ENCODE assay signal across 8 cellular contexts in the genomic region with DNA sequence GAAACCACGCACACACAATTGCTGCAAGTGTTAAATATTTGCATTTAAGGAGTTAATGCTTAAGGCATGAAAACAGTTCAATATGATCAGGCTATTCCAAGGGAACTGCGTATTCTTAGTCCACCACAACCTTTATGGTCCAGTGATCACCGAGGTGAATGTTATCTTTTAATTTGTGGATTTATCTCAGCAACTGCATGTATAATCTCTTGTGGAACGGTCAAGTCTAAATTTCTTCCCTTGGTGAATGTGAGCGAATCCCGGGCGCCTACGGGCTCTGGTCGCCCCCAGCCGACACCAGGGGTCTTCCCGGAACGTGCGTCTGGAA. TPM values are rescaled to one million over a fixed set of nuclear protein-coding genes. Genes with fewer than 3 reads are reported as not detected.
DNase-seq lines count a peak whose midpoint lies in the region; ATAC-seq and TF ChIP-seq lines count a peak whose summit lies in the region.

No MANE protein-coding gene starts in this region.

- H3K4me1 ChIP-seq in GM23248 (ENCODE audit: insufficient read depth) (no peaks in the 10 kb centered on the region), gastrocnemius medialis (peaks cover 0 to 11% of the 10 kb centered on the region in 2 donors)

- peaks cover 5% of the 10 kb centered on the region for H3K36me3 Mint-ChIP-seq in T-cell

- intact Hi-C loops in gastrocnemius medialis (cut with DNase I; ENCODE audit: low total_unique reads) = loop anchor here (1.0 kb wide), 1 partner anchor 28 kb away; a partner anchor contains a TSS

- no peaks in the 10 kb centered on the region for H3K27me3 Mint-ChIP-seq in T-cell

- ATAC-seq in T-cell (replicated peaks in 1 of 4) = no peak
- no peak for ATAC-seq in gastrocnemius medialis
- ATAC-seq in GM21447 (IDR thresholded peaks at IDR 0.05; ENCODE audit: unreplicated experiment) = no peak

- H3K27ac Mint-ChIP-seq in T-cell = peak overlapping the region in 1 of 2 donors; percentile 80

- TF ChIP-seq CTCF in foreskin fibroblast (IDR thresholded peaks at IDR 0.05; ENCODE audit: low read depth, low read length) (no peak), gastrocnemius medialis (IDR thresholded peaks at IDR 0.05 in 4 of 5, conservative IDR thresholded peaks at IDR 0.05 in 1 of 5) (no peak)

- WGBS in GM23248 (ENCODE audit: low coverage in 1 of 2, low lambda C conversion rate in 2 of 2, missing lambda C conversion rate in 2 of 2), 2 experiments = 5% methylated on average over 13 of the region's 13 CpGs

- H3K4me3 ChIP-seq in GM23248 (peak overlapping the region; percentile 87), foreskin fibroblast (ENCODE audit: low read depth in 1 of 2, low read length in 2 of 2) (peak overlapping the region; percentile 63 to 76), gastrocnemius medialis (peak overlapping the region; percentile 66 to 93 (median 74))

- H3K4me1 Mint-ChIP-seq in T-cell = peaks cover 7 to 8% (median 7%) of the 10 kb centered on the region in 3 donors

- TF ChIP-seq POLR2A in gastrocnemius medialis (IDR thresholded peaks at IDR 0.05) = no peak

- H3K9me2 ChIP-seq in GM23248 (ENCODE audit: insufficient read depth) = no peaks in the 10 kb centered on the region

- DNase-seq in GM23248 (no peak), T-cell (no peak), foreskin fibroblast (no peak), gastrocnemius medialis (no peak), amygdala (lab: John Stamatoyannopoulos, UW) (no peak), NCI-H1092 treated with DMSO at 0.1 percent for 48 hours (lab: John Stamatoyannopoulos, UW) (no peak), HK-2 (ENCODE audit: unreplicated experiment) (no peak)

- no peaks in the 10 kb centered on the region for H4K20me1 ChIP-seq in GM23248 (ENCODE audit: insufficient read depth)

- peak overlapping the region; percentile 80 for H3K9ac ChIP-seq in GM23248

- H3K4me3 Mint-ChIP-seq in T-cell = peak overlapping the region; percentile 87 to 90 (median 89)

- H3F3A ChIP-seq in GM23248 (ENCODE audit: insufficient read depth) = 0 out of 2 replicates have a peak, but pooled peaks cover 5% of the 10 kb centered on the region

- H3K9me3 ChIP-seq in GM23248 (ENCODE audit: low read depth) (no peaks in the 10 kb centered on the region), gastrocnemius medialis (no peaks in the 10 kb centered on the region)

- peak overlapping the region; percentile 89 for H3K4me2 ChIP-seq in GM23248 (ENCODE audit: unreplicated experiment)

- H3K27ac ChIP-seq in GM23248 = no peak overlapping the region
- H3K27ac ChIP-seq in gastrocnemius medialis = peak overlapping the region; percentile 55 to 70 (median 62)

- in situ Hi-C loops in GM23248 (cut with MboI) (no loop called here), gastrocnemius medialis (cut with MboI; ENCODE audit: low sequenced_read_pairs in 4 of 4) (no loop called here)

- CTCF ChIA-PET in T-cell (lab: Charles Lee) = interaction anchor here in 1 of 2 donors (0.7 kb wide), 1 partner anchor 11 kb away, joined by 3 read pairs; no protein-coding TSS in a partner anchor

- no peaks in the 10 kb centered on the region for H3K79me2 ChIP-seq in GM23248 (ENCODE audit: insufficient read depth)

- POLR2A ChIA-PET in T-cell (lab: Charles Lee) = no interaction called here

- H3K9me3 Mint-ChIP-seq in T-cell = no peaks in the 10 kb centered on the region

- H3K36me3 ChIP-seq in GM23248 (ENCODE audit: low read depth) (no peaks in the 10 kb centered on the region), gastrocnemius medialis (no peaks in the 10 kb centered on the region)

- H3K27me3 ChIP-seq in GM23248 (replicated peaks; ENCODE audit: insufficient read depth) (no peaks in the 10 kb centered on the region), gastrocnemius medialis (no peaks in the 10 kb centered on the region)

- peak overlapping the region; percentile 96 for H2AFZ ChIP-seq in GM23248

RNA-seq across cellular contexts. Expression of a gene that starts 1.0 kb away (rescaled TPM):
- total RNA-seq in GM23248 (2014; rRNA removed; shearing (Covaris generic)) = not detected in 2 replicates
- 0.28 and 0.45 TPM in 2 replicates for polyA plus RNA-seq in GM23248 (2016; fragmentation: Nextera tagmentation; extraction: Ambion mirVana)
- total RNA-seq in T-cell = under 1 TPM in 2 of 5 donors, not detected in 3; 0.13 to 0.20 TPM
- total RNA-seq in gastrocnemius medialis = 1 to 10 TPM in 1 of 4 donors, under 1 TPM in 3; 0.61 to 1.4 (median 0.82) TPM

RNA-seq across cellular contexts. Expression of a gene that starts 27.6 kb away (rescaled TPM):
- total RNA-seq in GM23248 (2014; rRNA removed; shearing (Covaris generic)) = 46.5 and 47.3 TPM in 2 replicates
- polyA plus RNA-seq in GM23248 (2016; fragmentation: Nextera tagmentation; extraction: Ambion mirVana) = 35.4 and 37.3 TPM in 2 replicates
- total RNA-seq in T-cell = 10 to 100 TPM in 4 of 5 donors, 1 to 10 TPM in 1; 5.9 to 18.8 (median 15.0) TPM
- 10 to 100 TPM in 2 of 4 donors, 1 to 10 TPM in 2; 6.7 to 15.1 (median 8.6) TPM for total RNA-seq in gastrocnemius medialis

RNA-seq across cellular contexts. Expression of a gene that starts 27.8 kb away (rescaled TPM):
- total RNA-seq in GM23248 (2014; rRNA removed; shearing (Covaris generic)) = 10.0 and 10.7 TPM in 2 replicates
- 2.5 and 2.9 TPM in 2 replicates for polyA plus RNA-seq in GM23248 (2016; fragmentation: Nextera tagmentation; extraction: Ambion mirVana)
- total RNA-seq in T-cell = 10 to 100 TPM; 27.7 to 37.3 (median 31.5) TPM
- total RNA-seq in gastrocnemius medialis = 10 to 100 TPM; 22.2 to 30.3 (median 28.6) TPM
